ENCODE assay signal across 2 cellular contexts in the genomic region with DNA sequence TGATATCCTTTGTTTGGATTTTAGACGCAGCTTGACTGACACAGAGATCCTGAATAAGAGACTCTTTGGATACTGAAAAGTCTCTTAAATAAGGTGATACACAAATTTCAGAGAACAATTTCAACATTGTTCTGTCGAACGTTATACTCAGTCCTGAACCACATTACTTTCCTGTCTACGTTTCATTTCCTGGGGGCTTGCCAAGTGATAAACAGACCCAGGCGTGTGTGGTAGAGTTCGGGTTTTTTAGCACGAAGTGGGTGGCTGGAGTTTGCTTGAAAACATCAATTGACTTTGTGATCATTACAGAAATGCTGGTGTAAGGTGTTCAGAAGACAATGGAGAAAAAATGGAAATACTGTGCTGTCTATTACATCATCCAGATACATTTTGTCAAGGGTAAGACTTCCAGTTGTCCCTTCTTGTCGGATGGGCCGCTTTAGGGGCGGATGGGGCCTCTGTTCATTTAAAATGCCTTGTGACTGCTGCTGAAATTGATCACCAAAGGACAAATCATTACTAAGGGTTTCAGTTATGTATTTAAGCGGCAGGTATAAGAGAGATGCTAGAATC.
TF ChIP-seq lines count a peak whose summit lies in the region.

Gene CD96, plus strand, starts transcription at position 287 of the 573 bp plus-strand sequence. Its CDS starts 52 bp downstream, at position 339.

TF ChIP-seq in HepG2, 621 proteins besides CTCF, POLR2A, EP300 and RAD21:
- TF ChIP-seq ZBTB46 (CRISPR knock-in tag; IDR thresholded peaks at IDR 0.05; ENCODE audit: borderline replicate concordance) (no peak), ZNF850 (CRISPR knock-in tag; conservative IDR thresholded peaks at IDR 0.05) (no peak), AHR (CRISPR knock-in tag; IDR thresholded peaks at IDR 0.05) (no peak)

TF ChIP-seq in SK-N-SH, 30 proteins besides CTCF, POLR2A, EP300 and RAD21:
- TF ChIP-seq MEF2A (IDR thresholded peaks at IDR 0.05; ENCODE audit: borderline replicate concordance, low read depth) (no peak), NRF1 (IDR thresholded peaks at IDR 0.05; ENCODE audit: low read depth, low read length) (no peak), GABPA (IDR thresholded peaks at IDR 0.05; ENCODE audit: low read depth) (no peak), PBX3 (IDR thresholded peaks at IDR 0.05) (no peak), MXI1 (IDR thresholded peaks at IDR 0.05; ENCODE audit: low read depth, low read length) (no peak), TCF12 (IDR thresholded peaks at IDR 0.05) (no peak), FOXJ3 (CRISPR knock-in tag; IDR thresholded peaks at IDR 0.05) (no peak), ELF1 (IDR thresholded peaks at IDR 0.05) (no peak), CHD2 (IDR thresholded peaks at IDR 0.05; ENCODE audit: low read length, partially characterized antibody) (no peak)
TF ChIP-seq in SK-N-SH: peak in this region for 0.
